In the genomic region with DNA sequence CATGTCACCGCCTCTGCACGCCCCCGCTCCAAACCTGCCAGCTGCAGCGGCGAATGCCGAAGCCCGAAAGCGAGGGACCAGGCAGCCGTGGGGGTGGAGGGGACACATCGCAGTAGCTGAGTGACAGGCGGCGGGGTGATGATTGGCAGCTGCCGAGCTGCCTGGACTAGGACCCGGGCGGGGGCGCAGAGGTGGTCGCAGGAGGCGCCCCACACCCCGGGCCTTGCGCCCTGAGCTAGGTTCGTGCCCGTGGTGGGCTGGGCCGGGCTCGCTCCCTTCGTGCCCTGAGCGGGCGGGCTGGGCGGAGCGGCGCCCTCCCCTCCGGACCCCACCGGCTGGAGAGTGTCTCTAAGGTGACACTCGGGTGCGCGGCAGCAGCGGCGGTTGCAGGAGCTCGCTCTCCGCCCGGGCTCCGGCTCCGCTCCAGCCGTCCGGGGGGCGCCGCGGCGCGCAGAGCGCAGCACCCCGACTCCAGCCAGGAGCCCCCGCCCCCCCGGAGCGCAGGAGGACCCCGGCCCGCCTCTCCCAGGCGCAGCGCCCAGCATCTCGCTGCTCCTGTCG, we compare ENCODE assay signal across 9 cellular contexts. TPM values are rescaled to one million over a fixed set of nuclear protein-coding genes. Genes with fewer than 3 reads are reported as not detected.
DNase-seq lines count a peak whose midpoint lies in the region; ATAC-seq and TF ChIP-seq lines count a peak whose summit lies in the region.
"Had no signal": no experiment of that assay in that cellular context is flagged by ENCODE, and none has a peak within 500 bp of the region (broad histone marks: within the 10 kb centered on the region; RNA-seq: fewer than 3 reads in every experiment).

No MANE protein-coding gene starts in this region.

- H3K27me3 Mint-ChIP-seq in WTC11 (ENCODE audit: low read depth) = peaks cover 58% of the 10 kb centered on the region
- H3K27me3 Mint-ChIP-seq in effector memory CD8-positive, alpha-beta T cell = peaks cover 51 to 95% of the 10 kb centered on the region in 2 donors

- peak; percentile 55 for DNase-seq in WTC11 (ENCODE audit: low spot score)
- no peak for DNase-seq in effector memory CD8-positive, alpha-beta T cell
- no peak for DNase-seq in AML-193 (lab: John Stamatoyannopoulos, UW)
- DNase-seq in midbrain (lab: John Stamatoyannopoulos, UW) = no peak
- no peak for DNase-seq in NCI-H1694 (lab: John Stamatoyannopoulos, UW)
- DNase-seq in COLO829 (ENCODE audit: low spot score) = no peak

- peak overlapping the region; percentile 52 for H2AFZ ChIP-seq in neuron (ENCODE audit: low read depth, low read length)

- TF ChIP-seq CTCF in DOHH2 (IDR thresholded peaks at IDR 0.05; ENCODE audit: low read depth, low read length, poor library complexity, severe bottlenecking) (no peak), WTC11 (IDR thresholded peaks at IDR 0.05) (no peak)

- peak overlapping the region; percentile 69 for H3K4me3 Mint-ChIP-seq in WTC11
- H3K4me3 Mint-ChIP-seq in effector memory CD8-positive, alpha-beta T cell = peak overlapping the region; percentile 29 to 69

- H3K36me3 Mint-ChIP-seq in WTC11 = no peaks in the 10 kb centered on the region
- no peaks in the 10 kb centered on the region for H3K36me3 Mint-ChIP-seq in effector memory CD8-positive, alpha-beta T cell (ENCODE audit: insufficient read depth)

- H3K4me1 Mint-ChIP-seq in WTC11 = peaks cover 66% of the 10 kb centered on the region
- H3K4me1 Mint-ChIP-seq in effector memory CD8-positive, alpha-beta T cell (ENCODE audit: low read depth in 2 of 2) = peaks cover 13 to 25% of the 10 kb centered on the region in 2 donors

- H3K4me3 ChIP-seq in DOHH2 (ENCODE audit: low read length) (peak overlapping the region; percentile 30; the same call in 1 of the 2 replicates), neuron (ENCODE audit: low read length) (peak overlapping the region; percentile 22)

- no peak overlapping the region for H3K27ac ChIP-seq in DOHH2 (ENCODE audit: low read depth, low read length)
- H3K27ac ChIP-seq: epithelial cell of prostate had no signal

- H3K36me3 ChIP-seq in DOHH2 (ENCODE audit: control insufficient read depth, low read length) = no peaks in the 10 kb centered on the region
- no peaks in the 10 kb centered on the region for H3K36me3 ChIP-seq in neuron (ENCODE audit: insufficient read depth, low read length)

- H3K27ac Mint-ChIP-seq in WTC11 = no peak overlapping the region
- H3K27ac Mint-ChIP-seq in effector memory CD8-positive, alpha-beta T cell = no peak overlapping the region

- ATAC-seq in WTC11 = peak; percentile 14
- peak; percentile 61 for ATAC-seq in effector memory CD8-positive, alpha-beta T cell (replicated peaks)

- H4K20me1 ChIP-seq in DOHH2 (ENCODE audit: control insufficient read depth, insufficient read depth, low read depth, low read length) = no peaks in the 10 kb centered on the region; the same call in 1 of the 2 replicates

- H3K4me1 ChIP-seq in DOHH2 (ENCODE audit: control insufficient read depth, low read length) = peaks cover 13% of the 10 kb centered on the region
- H3K4me1 ChIP-seq in neuron (ENCODE audit: insufficient read depth, low read length) = peaks cover 38% of the 10 kb centered on the region

- no peaks in the 10 kb centered on the region for H3K9me3 Mint-ChIP-seq in WTC11
- H3K9me3 Mint-ChIP-seq in effector memory CD8-positive, alpha-beta T cell = no peaks in the 10 kb centered on the region

- no peaks in the 10 kb centered on the region for H3K79me2 ChIP-seq in DOHH2 (ENCODE audit: control insufficient read depth, low read length)

- H3K4me2 ChIP-seq in DOHH2 (ENCODE audit: low read length) = peak overlapping the region; percentile 41

- H3K9me2 ChIP-seq in DOHH2 (replicated peaks; ENCODE audit: control insufficient read depth, low read length) = no peaks in the 10 kb centered on the region

- peaks cover 70% of the 10 kb centered on the region for H3K27me3 ChIP-seq in DOHH2 (ENCODE audit: control insufficient read depth, low read length)
- H3K27me3 ChIP-seq in neuron (ENCODE audit: insufficient read depth, low read length) = peaks cover 50% of the 10 kb centered on the region

- CTCF ChIA-PET in WTC11 (lab: Charles Lee) = interaction anchor here (1.2 to 3.5 kb wide), 13 partner anchors 9 to 93 kb away, joined by 3 to 25 read pairs (median 6); partner anchors contain the start of gene CREB3L1

- POLR2A ChIA-PET in WTC11 (lab: Charles Lee) = interaction anchor here (0.6 to 1.2 kb wide), 5 partner anchors 11 to 398 kb away, joined by 3 to 4 read pairs (median 3); no protein-coding TSS in a partner anchor

- H3K9me3 ChIP-seq in DOHH2 (ENCODE audit: control insufficient read depth, insufficient read depth, low read length) = no peaks in the 10 kb centered on the region
- no peaks in the 10 kb centered on the region for H3K9me3 ChIP-seq in neuron (ENCODE audit: low read length)

- H3F3A ChIP-seq in DOHH2 (ENCODE audit: control insufficient read depth, insufficient read depth) = no peaks in the 10 kb centered on the region

TF ChIP-seq in WTC11, 78 proteins besides CTCF, POLR2A, EP300 and RAD21 (continues in another document):
- TF ChIP-seq E2F5 (CRISPR knock-in tag; IDR thresholded peaks at IDR 0.05) (peak; percentile 25; the same call in 1 of the 2 replicates), ETV6 (CRISPR knock-in tag; IDR thresholded peaks at IDR 0.05) (0 out of 2 replicates have a peak, but pooled peaks have one; percentile 51), CREM (CRISPR knock-in tag; IDR thresholded peaks at IDR 0.05) (0 out of 2 replicates have a peak, but pooled peaks have one; percentile 23), ZNF396 (CRISPR knock-in tag; IDR thresholded peaks at IDR 0.05; ENCODE audit: borderline replicate concordance) (no peak), SP1 (CRISPR knock-in tag; conservative IDR thresholded peaks at IDR 0.05) (no peak), ZNF263 (CRISPR knock-in tag; IDR thresholded peaks at IDR 0.05; ENCODE audit: low read depth) (no peak; the same call in 1 of the 2 replicates), ZNF423 (CRISPR knock-in tag; IDR thresholded peaks at IDR 0.05) (0 out of 2 replicates have a peak, but pooled peaks have one; percentile 19), TEAD4 (CRISPR knock-in tag; IDR thresholded peaks at IDR 0.05) (0 out of 2 replicates have a peak, but pooled peaks have one; percentile 49), KAT7 (CRISPR knock-in tag; IDR thresholded peaks at IDR 0.05; ENCODE audit: borderline replicate concordance) (peak; percentile 2; the same call in 1 of the 2 replicates), ATF2 (CRISPR knock-in tag; IDR thresholded peaks at IDR 0.05; ENCODE audit: borderline replicate concordance, low read depth) (no peak), ESRRA (CRISPR knock-in tag; IDR thresholded peaks at IDR 0.05; ENCODE audit: borderline replicate concordance) (0 out of 2 replicates have a peak, but pooled peaks have one; percentile 24), ZNF317 (CRISPR knock-in tag; IDR thresholded peaks at IDR 0.05; ENCODE audit: borderline replicate concordance, low read depth) (0 out of 2 replicates have a peak, but pooled peaks have one; percentile 20), FOXK1 (CRISPR knock-in tag; IDR thresholded peaks at IDR 0.05) (0 out of 2 replicates have a peak, but pooled peaks have one; percentile 35)
- TF ChIP-seq, protein P1, sequence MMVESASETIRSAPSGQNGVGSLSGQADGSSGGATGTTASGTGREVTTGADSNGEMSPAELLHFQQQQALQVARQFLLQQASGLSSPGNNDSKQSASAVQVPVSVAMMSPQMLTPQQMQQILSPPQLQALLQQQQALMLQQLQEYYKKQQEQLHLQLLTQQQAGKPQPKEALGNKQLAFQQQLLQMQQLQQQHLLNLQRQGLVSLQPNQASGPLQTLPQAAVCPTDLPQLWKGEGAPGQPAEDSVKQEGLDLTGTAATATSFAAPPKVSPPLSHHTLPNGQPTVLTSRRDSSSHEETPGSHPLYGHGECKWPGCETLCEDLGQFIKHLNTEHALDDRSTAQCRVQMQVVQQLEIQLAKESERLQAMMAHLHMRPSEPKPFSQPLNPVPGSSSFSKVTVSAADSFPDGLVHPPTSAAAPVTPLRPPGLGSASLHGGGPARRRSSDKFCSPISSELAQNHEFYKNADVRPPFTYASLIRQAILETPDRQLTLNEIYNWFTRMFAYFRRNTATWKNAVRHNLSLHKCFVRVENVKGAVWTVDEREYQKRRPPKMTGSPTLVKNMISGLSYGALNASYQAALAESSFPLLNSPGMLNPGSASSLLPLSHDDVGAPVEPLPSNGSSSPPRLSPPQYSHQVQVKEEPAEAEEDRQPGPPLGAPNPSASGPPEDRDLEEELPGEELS (CRISPR knock-in tag; IDR thresholded peaks at IDR 0.05) = 0 out of 2 replicates have a peak, but pooled peaks have one; percentile 42
- TF ChIP-seq, protein P2, sequence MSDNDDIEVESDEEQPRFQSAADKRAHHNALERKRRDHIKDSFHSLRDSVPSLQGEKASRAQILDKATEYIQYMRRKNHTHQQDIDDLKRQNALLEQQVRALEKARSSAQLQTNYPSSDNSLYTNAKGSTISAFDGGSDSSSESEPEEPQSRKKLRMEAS (CRISPR knock-in tag; IDR thresholded peaks at IDR 0.05) = peak; percentile 66

RNA-seq across cellular contexts. Expression of gene DGKZ, which starts 14.6 kb away (rescaled TPM):
- 107 to 139 TPM (median 115 TPM) in 3 replicates for total RNA-seq in WTC11 (2021)

RNA-seq across cellular contexts. Expression of gene MDK, which starts 48.8 kb away (rescaled TPM):
- total RNA-seq in WTC11 (2021) = 560 to 611 TPM (median 602 TPM) in 3 replicates

RNA-seq across cellular contexts. Expression of gene CREB3L1, which starts 55.2 kb away (rescaled TPM):
- 10.9 to 12.6 TPM (median 11.4 TPM) in 3 replicates for total RNA-seq in WTC11 (2021)

RNA-seq across cellular contexts. Expression of gene CHRM4, which starts 58.9 kb away (rescaled TPM):
- total RNA-seq in WTC11 (2021) = 0.62 to 0.85 TPM (median 0.62 TPM) in 3 replicates
